Comparison of ENCODE assay signal across 10 cellular contexts in the genomic region with DNA sequence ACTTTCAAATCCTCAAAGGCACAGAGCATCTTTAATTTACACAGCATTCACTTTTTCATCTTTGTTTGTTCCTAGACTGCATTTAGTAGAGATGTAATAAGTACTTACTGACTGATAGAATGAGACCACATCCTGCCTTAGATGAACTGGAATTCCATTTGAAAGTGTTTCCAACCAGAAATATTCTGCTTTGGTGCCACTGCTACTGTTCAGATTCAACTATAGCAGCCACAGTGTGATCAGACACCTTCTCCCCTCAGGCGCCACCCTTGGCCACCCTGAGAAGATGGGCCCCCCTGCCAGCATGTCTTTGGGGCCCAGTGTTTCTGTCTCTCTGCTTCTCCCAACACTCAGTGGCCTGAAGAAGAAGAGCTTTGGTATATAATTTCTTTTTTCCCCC.
A peak's percentile ranks its signal among the peaks of the same experiment; 100 is the strongest.
DNase-seq lines count a peak whose midpoint lies in the region; ATAC-seq and TF ChIP-seq lines count a peak whose summit lies in the region.
"Had no signal": no experiment of that assay in that cellular context is flagged by ENCODE, and none has a peak within 500 bp of the region (broad histone marks: within the 10 kb centered on the region; RNA-seq: fewer than 3 reads in every experiment).

No MANE protein-coding gene starts in this region.

- peaks cover 39% of the 10 kb centered on the region for H3K4me1 ChIP-seq in rectal smooth muscle tissue (ENCODE audit: control insufficient read depth, insufficient read depth, low read length)

- H3K9ac ChIP-seq in rectal smooth muscle tissue (ENCODE audit: low read length): no peak overlapping the region

- CTCF ChIA-PET in Calu3 (lab: Charles Lee): interaction anchor here (1.6 kb wide), 1 partner anchor 13 kb away, joined by 3 read pairs; no protein-coding TSS in a partner anchor

- no peak for TF ChIP-seq CTCF in Calu3 (IDR thresholded peaks at IDR 0.05; ENCODE audit: unreplicated experiment)

- H3K36me3 ChIP-seq in rectal smooth muscle tissue (ENCODE audit: control insufficient read depth, insufficient read depth, low read length): no peaks in the 10 kb centered on the region

- peaks cover 23% of the 10 kb centered on the region for H3K4me1 Mint-ChIP-seq in T-helper 2 cell treated with Interferon-gamma antibody and Interleukin-4, amounts not matched to agents 5 μg/mL and 100 μg/mL, for 36 hours (ENCODE audit: low read depth)
- H3K4me1 Mint-ChIP-seq in Calu3 (ENCODE audit: low read depth, unreplicated experiment): peaks cover 37% of the 10 kb centered on the region

- H3K9me3 Mint-ChIP-seq in T-helper 2 cell treated with Interferon-gamma antibody and Interleukin-4, amounts not matched to agents 5 μg/mL and 100 μg/mL, for 36 hours: no peaks in the 10 kb centered on the region
- peaks cover 4% of the 10 kb centered on the region for H3K9me3 Mint-ChIP-seq in Calu3 (ENCODE audit: low read depth, unreplicated experiment)

- H3K4me3 Mint-ChIP-seq in T-helper 2 cell treated with Interferon-gamma antibody and Interleukin-4, amounts not matched to agents 5 μg/mL and 100 μg/mL, for 36 hours: no peak overlapping the region
- H3K4me3 Mint-ChIP-seq in Calu3 (ENCODE audit: low read depth, unreplicated experiment): no peak overlapping the region

- H3K27ac ChIP-seq in rectal smooth muscle tissue (ENCODE audit: low read depth, low read length): peak overlapping the region; percentile 73

- no TSS peak for BruUV-seq in Calu3 (replicated peaks; lab: Mats Ljungman, UMichigan)

- DNase-seq in Daoy (ENCODE audit: low read depth) (peak; percentile 49), amniotic epithelial cell (ENCODE audit: low read depth) (peak; percentile 25), Calu3 (no peak), NCI-H345 treated with DMSO at 0.1 percent for 48 hours (lab: John Stamatoyannopoulos, UW; ENCODE audit: unreplicated experiment) (no peak), kidney glomerular epithelial cell (lab: John Stamatoyannopoulos, UW) (no peak)
- DNase-seq in T-helper 2 cell treated with Interferon-gamma antibody and Interleukin-4, amounts not matched to agents 5 μg/mL and 100 μg/mL, for 36 hours (ENCODE audit: low spot score): no peak
- DNase-seq: activated naive CD4-positive, alpha-beta T cell treated with anti-CD3 and anti-CD28 coated beads, Interleukin-2, amount 50 U/mL, for 16 hours; GF-D8 had no signal

- no peak overlapping the region for H3K27ac Mint-ChIP-seq in T-helper 2 cell treated with Interferon-gamma antibody and Interleukin-4, amounts not matched to agents 5 μg/mL and 100 μg/mL, for 36 hours
- no peak overlapping the region for H3K27ac Mint-ChIP-seq in Calu3 (ENCODE audit: unreplicated experiment)

- H3K4me3 ChIP-seq in rectal smooth muscle tissue (ENCODE audit: low read length): no peak overlapping the region

- no peaks in the 10 kb centered on the region for H3K27me3 ChIP-seq in rectal smooth muscle tissue (ENCODE audit: control insufficient read depth, insufficient read depth, low read length)

- peak; percentile 11 for ATAC-seq in HG02884 (IDR thresholded peaks at IDR 0.05; ENCODE audit: unreplicated experiment)

- no peaks in the 10 kb centered on the region for H3K27me3 Mint-ChIP-seq in T-helper 2 cell treated with Interferon-gamma antibody and Interleukin-4, amounts not matched to agents 5 μg/mL and 100 μg/mL, for 36 hours (ENCODE audit: low read depth)
- no peaks in the 10 kb centered on the region for H3K27me3 Mint-ChIP-seq in Calu3 (ENCODE audit: unreplicated experiment)

- intact Hi-C loops in Calu3 (cut with micrococcal nuclease; ENCODE audit: unreplicated experiment): no loop called here

- H3K36me3 Mint-ChIP-seq in T-helper 2 cell treated with Interferon-gamma antibody and Interleukin-4, amounts not matched to agents 5 μg/mL and 100 μg/mL, for 36 hours (ENCODE audit: low read depth): no peaks in the 10 kb centered on the region
- H3K36me3 Mint-ChIP-seq in Calu3 (ENCODE audit: insufficient read depth, unreplicated experiment): no peaks in the 10 kb centered on the region

Comparison
In these comparisons a context has a peak if more than half of its experiments do, and no peak if none do; other contexts are left out.
1. DNase-seq: peak in Daoy (single experiment) and amniotic epithelial cell (single experiment); none in T-helper 2 cell treated with Interferon-gamma antibody and Interleukin-4, amounts not matched to agents 5 μg/mL and 100 μg/mL, for 36 hours (single experiment), Calu3 (single experiment), NCI-H345 treated with DMSO at 0.1 percent for 48 hours (single experiment) and kidney glomerular epithelial cell (single experiment).